In the genomic region with DNA sequence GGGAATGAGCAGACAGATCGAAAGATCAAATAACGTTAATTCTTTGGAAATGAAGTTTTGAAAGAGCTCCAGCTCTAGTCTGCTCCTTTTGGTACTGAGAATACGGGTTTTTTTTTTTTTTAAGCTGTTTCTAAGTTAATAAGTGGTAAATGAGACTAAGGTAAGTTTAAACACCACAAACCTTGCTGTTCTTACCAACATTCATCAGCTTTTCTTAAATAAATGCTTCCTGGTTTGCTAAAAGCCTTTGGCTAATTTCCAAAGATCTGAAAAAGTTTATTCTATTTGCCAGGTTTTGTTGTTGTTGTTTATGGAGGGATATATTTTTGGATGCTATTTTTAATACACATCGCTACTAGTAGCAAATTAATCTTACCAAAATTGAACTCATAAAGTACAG, we compare ENCODE assay signal across 29 cellular contexts.
"Had no signal": no experiment of that assay in that cellular context is flagged by ENCODE, and none has a peak within 500 bp of the region (broad histone marks: within the 10 kb centered on the region; RNA-seq: fewer than 3 reads in every experiment).

No MANE protein-coding gene starts in this region.

- H3K27ac ChIP-seq: neutrophil, pancreas, psoas muscle, right lobe of liver, sigmoid colon, spleen, suprapubic skin, testis, tibial artery, upper lobe of right lung, uterus had no signal

- H3K4me1 ChIP-seq: pancreas, psoas muscle, right lobe of liver, sigmoid colon, spleen, suprapubic skin, testis, tibial artery, upper lobe of right lung, uterus had no signal

- H3K9me3 ChIP-seq: neutrophil, pancreas, psoas muscle, right lobe of liver, sigmoid colon, spleen, suprapubic skin, testis, tibial artery, transverse colon, upper lobe of right lung, uterus had no signal

- H3K36me3 ChIP-seq: neutrophil, pancreas, right lobe of liver, sigmoid colon, spleen, suprapubic skin, tibial artery, transverse colon, upper lobe of right lung, uterus had no signal

- H3K4me2 ChIP-seq: smooth muscle cell had no signal

- H3K27me3 ChIP-seq: neutrophil, pancreas, right lobe of liver, sigmoid colon, spleen, suprapubic skin, testis, tibial artery, transverse colon, upper lobe of right lung, uterus had no signal

- FAIRE-seq: pancreas had no signal

- DNase-seq: naive thymus-derived CD8-positive, alpha-beta T cell; nephron progenitor cell; nucleus accumbens; pancreas; posterior cingulate gyrus; psoas muscle; right cardiac atrium; right lobe of liver; sigmoid colon; spleen; stimulated activated CD4-positive, alpha-beta T cell treated with anti-CD3 and anti-CD28 coated beads, Interleukin-12 subunit alpha, Interleukin-12 subunit beta, amount 100 ng/mL, for 4 hours; stimulated activated CD4-positive, alpha-beta T cell treated with anti-CD3 and anti-CD28 coated beads, Interleukin-1b, Interleukin-23, amount 100 ng/mL, for 48 hours; stimulated activated CD4-positive, alpha-beta T cell treated with anti-CD3 and anti-CD28 coated beads, Interleukin-4, amount 100 ng/mL, for 1 hour; stimulated activated CD4-positive, alpha-beta T cell treated with anti-CD3 and anti-CD28 coated beads, Interleukin-4, amount 100 ng/mL, for 4 hours; stimulated activated CD8-positive, alpha-beta memory T cell treated with anti-CD3 and anti-CD28 coated beads, Interleukin-4, amount 100 ng/mL, for 48 hours; stimulated activated naive CD4-positive, alpha-beta T cell; stimulated activated naive CD8-positive, alpha-beta T cell treated with anti-CD3 and anti-CD28 coated beads, Interleukin-15, amount 100 ng/mL, for 72 hours; stimulated activated naive CD8-positive, alpha-beta T cell treated with anti-CD3 and anti-CD28 coated beads, Interleukin-15, Interleukin-2, amounts not matched to agents 100 U/mL and 50 U/mL, for 24 hours; substantia nigra; testis; tibial artery; transverse colon; upper lobe of right lung; uterus had no signal

- H3K4me3 ChIP-seq: pancreas, psoas muscle, right lobe of liver, sigmoid colon, smooth muscle cell, spleen, suprapubic skin, testis, tibial artery, transverse colon, upper lobe of right lung, uterus had no signal

- ATAC-seq: naive thymus-derived CD8-positive, alpha-beta T cell; natural killer cell treated with Interleukin-12 subunit alpha and Interleukin-12 subunit beta and Interleukin-15 and Interleukin-18, amount 100 ng/mL, for 72 hours; pancreas; psoas muscle; right cardiac atrium; right lobe of liver; stimulated activated memory B cell treated with anti-CD40 and anti-IgM and Interleukin-4, amounts not matched to agents 10 μg/mL and 1 μg/mL and 100 μg/mL, for 72 hours; stimulated activated naive CD8-positive, alpha-beta T cell treated with anti-CD3 and anti-CD28 coated beads, Interleukin-15, amount 100 ng/mL, for 72 hours; stimulated activated naive CD8-positive, alpha-beta T cell treated with anti-CD3 and anti-CD28 coated beads, Interleukin-15, Interleukin-2, amounts not matched to agents 100 U/mL and 50 U/mL, for 24 hours; upper lobe of right lung had no signal
